Comparison of ENCODE assay signal across 8 cellular contexts in the genomic region with DNA sequence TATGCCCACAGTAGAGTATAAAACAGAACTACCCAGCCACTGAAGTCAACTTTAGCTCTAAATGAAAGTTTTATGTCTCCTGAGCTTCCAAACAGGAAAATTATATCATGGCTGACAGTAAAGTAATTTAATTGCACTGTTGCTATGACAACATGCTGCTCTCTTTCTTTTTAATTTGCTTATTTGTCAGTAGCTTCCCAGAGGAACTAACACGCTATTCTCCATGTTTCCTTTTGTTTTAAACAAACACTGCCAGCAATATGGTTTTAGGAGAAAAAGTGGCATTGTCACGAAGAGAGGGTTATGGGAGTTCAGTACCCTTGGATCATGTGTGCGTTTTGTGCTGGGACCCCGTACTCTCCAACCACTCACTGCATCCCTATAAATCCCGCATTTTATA. TPM values are rescaled to one million over a fixed set of nuclear protein-coding genes. Genes with fewer than 3 reads are reported as not detected.
DNase-seq lines count a peak whose midpoint lies in the region; ATAC-seq and TF ChIP-seq lines count a peak whose summit lies in the region.

No MANE protein-coding gene starts in this region.

- no peak for TF ChIP-seq POLR2A in uterus (IDR thresholded peaks at IDR 0.05)
- no peak for TF ChIP-seq POLR2A in lower leg skin (IDR thresholded peaks at IDR 0.05)

- H2BK120ac ChIP-seq in mesendoderm (ENCODE audit: low read depth, low read length) = no peak overlapping the region

- no peak overlapping the region for H2BK15ac ChIP-seq in mesendoderm (replicated peaks; ENCODE audit: low read depth)

- no peak for ATAC-seq in GM19023 (IDR thresholded peaks at IDR 0.05; ENCODE audit: unreplicated experiment)

- no peaks in the 10 kb centered on the region for H3K27me3 ChIP-seq in left ventricle myocardium inferior (ENCODE audit: low read depth)
- H3K27me3 ChIP-seq in brain microvascular endothelial cell (replicated peaks) = no peaks in the 10 kb centered on the region
- no peaks in the 10 kb centered on the region for H3K27me3 ChIP-seq in mesendoderm (ENCODE audit: insufficient read depth, low read length, poor library complexity)
- no peaks in the 10 kb centered on the region for H3K27me3 ChIP-seq in uterus

- peaks cover 18% of the 10 kb centered on the region for H3K36me3 ChIP-seq in left ventricle myocardium inferior
- H3K36me3 ChIP-seq in brain microvascular endothelial cell (replicated peaks) = peaks cover 11% of the 10 kb centered on the region
- H3K36me3 ChIP-seq in mesendoderm (ENCODE audit: control insufficient read depth, insufficient read depth, low read length) = peaks cover 3% of the 10 kb centered on the region
- no peaks in the 10 kb centered on the region for H3K36me3 ChIP-seq in uterus

- no peak overlapping the region for H3K9ac ChIP-seq in mesendoderm (ENCODE audit: low read length)

- DNase-seq in left ventricle myocardium inferior (no peak), cardiac septum (ENCODE audit: low spot score) (no peak), brain microvascular endothelial cell (no peak), mesendoderm (no peak), uterus (no peak), globus pallidus (ENCODE audit: low spot score) (no peak), lower leg skin (ENCODE audit: low spot score in 2 of 2) (no peak)

- H3K9me3 ChIP-seq in left ventricle myocardium inferior (replicated peaks) (no peaks in the 10 kb centered on the region), uterus (no peaks in the 10 kb centered on the region)

- H3K4me2 ChIP-seq in mesendoderm (ENCODE audit: low read length) = no peak overlapping the region

- H4K8ac ChIP-seq in mesendoderm (ENCODE audit: low read depth, low read length) = no peak overlapping the region

- H3K56ac ChIP-seq in mesendoderm (ENCODE audit: low read length) = peak overlapping the region; percentile 63

- no peak for TF ChIP-seq CTCF in left ventricle myocardium inferior (IDR thresholded peaks at IDR 0.05; ENCODE audit: borderline replicate concordance)
- TF ChIP-seq CTCF in brain microvascular endothelial cell (IDR thresholded peaks at IDR 0.05; ENCODE audit: low read depth, low read length, missing control alignments) = no peak
- no peak for TF ChIP-seq CTCF in uterus (IDR thresholded peaks at IDR 0.05)
- no peak for TF ChIP-seq CTCF in lower leg skin (IDR thresholded peaks at IDR 0.05)

- H3K23ac ChIP-seq in mesendoderm (ENCODE audit: low read length) = no peak overlapping the region

- no peak overlapping the region for H3K4ac ChIP-seq in mesendoderm (ENCODE audit: low read depth, low read length)

- intact Hi-C loops in left ventricle myocardium inferior (cut with micrococcal nuclease) = no loop called here
- intact Hi-C loops in cardiac septum (cut with DNase I) = loop anchor here (5.0 kb wide), 3 partner anchors 48 to 238 kb away; no protein-coding TSS in a partner anchor
- intact Hi-C loops in uterus (cut with DNase I; ENCODE audit: low total_unique reads) = loop anchor here (10.0 kb wide), 1 partner anchor 110 kb away; no protein-coding TSS in a partner anchor
- intact Hi-C loops in lower leg skin (cut with DNase I; ENCODE audit: low total_unique reads) = no loop called here

- peaks cover 52% of the 10 kb centered on the region for H3K79me2 ChIP-seq in mesendoderm (ENCODE audit: control insufficient read depth, insufficient read depth, low read length)

- H2AK5ac ChIP-seq in mesendoderm (ENCODE audit: low read length) = no peak overlapping the region

- peaks cover 2% of the 10 kb centered on the region for H3K79me1 ChIP-seq in mesendoderm (ENCODE audit: low read length)

- in situ Hi-C loops in brain microvascular endothelial cell (cut with HindIII; ENCODE audit: low pct_ligation_motif_present, low sequenced_read_pairs) = no loop called here

- H3K27ac ChIP-seq in left ventricle myocardium inferior (replicated peaks) (peak overlapping the region; percentile 96), brain microvascular endothelial cell (peak overlapping the region; percentile 82), mesendoderm (ENCODE audit: low read depth, low read length) (no peak overlapping the region), uterus (peak overlapping the region; percentile 92 to 99)

- H4K5ac ChIP-seq in mesendoderm (ENCODE audit: low read length) = no peak overlapping the region

- no CpG with 5 or more reads among the region's 5 CpGs for WGBS in mesendoderm (ENCODE audit: extremely low coverage, insufficient coverage, low lambda C conversion rate)
- WGBS in lower leg skin, 2 donors = 13 to 24% methylated on average over 5 of the region's 5 CpGs

- H3K18ac ChIP-seq in mesendoderm (ENCODE audit: low read length) = no peak overlapping the region

- H3K4me1 ChIP-seq in left ventricle myocardium inferior (peaks cover 79% of the 10 kb centered on the region), mesendoderm (ENCODE audit: control insufficient read depth, low read depth, low read length) (peaks cover 2% of the 10 kb centered on the region), uterus (peaks cover 3 to 7% of the 10 kb centered on the region in 2 donors)

- no peak overlapping the region for H2BK5ac ChIP-seq in mesendoderm (ENCODE audit: low read length)

- H3K4me3 ChIP-seq in left ventricle myocardium inferior = peak overlapping the region; percentile 93
- peak overlapping the region; percentile 74 for H3K4me3 ChIP-seq in brain microvascular endothelial cell (ENCODE audit: low read depth, low read length)
- no peak overlapping the region for H3K4me3 ChIP-seq in mesendoderm (ENCODE audit: low read length)
- H3K4me3 ChIP-seq in uterus = peak overlapping the region; percentile 62 to 100
- H3K4me3 ChIP-seq in lower leg skin (ENCODE audit: low read depth, poor library complexity, severe bottlenecking) = no peak overlapping the region

RNA-seq across cellular contexts. Expression of a gene that starts 1.9 kb away (rescaled TPM):
- total RNA-seq in left ventricle myocardium inferior = 120 TPM
- total RNA-seq in cardiac septum = 87.6 TPM
- polyA plus RNA-seq in mesendoderm (2013, experiment 1 of 2) = 45.2 TPM
- polyA plus RNA-seq in mesendoderm (2013, experiment 2 of 2) = 47.9 TPM
- total RNA-seq in uterus = 100 to 1,000 TPM in 1 of 4 donors, 10 to 100 TPM in 3; 37.7 to 103 (median 74.9) TPM
- 100 to 1,000 TPM; 118 to 211 (median 167) TPM for total RNA-seq in lower leg skin

Comparison
In these comparisons a context has a peak if more than half of its experiments do, and no peak if none do; other contexts are left out.
1. intact Hi-C loops: an anchor here in cardiac septum (5.0 kb wide) and uterus (10.0 kb wide); none called in left ventricle myocardium inferior and lower leg skin.
2. H3K4me3 ChIP-seq: peak in left ventricle myocardium inferior (single experiment), brain microvascular endothelial cell (single experiment) and uterus (2 of 2); none in mesendoderm (single experiment) and lower leg skin (single experiment).